Comparison of ENCODE assay signal across 8 cellular contexts in genomic region chr14:75279153-75279738, GRCh38. TPM values are rescaled to one million over a fixed set of nuclear protein-coding genes. Genes with fewer than 3 reads are reported as not detected.
DNase-seq lines count a peak whose midpoint lies in the region; ATAC-seq lines count a peak whose summit lies in the region.

No MANE protein-coding gene starts in this region.

- H3K4me1 ChIP-seq in HAP-1 = peaks cover 16% of the 10 kb centered on the region
- peaks cover 39% of the 10 kb centered on the region for H3K4me1 ChIP-seq in neuron (ENCODE audit: insufficient read depth, low read length)
- no peaks in the 10 kb centered on the region for H3K4me1 ChIP-seq in aorta (ENCODE audit: control insufficient read depth in 1 of 2, insufficient read depth in 2 of 2, low read length in 2 of 2)

- H3K36me3 ChIP-seq in HAP-1 (replicated peaks) (no peaks in the 10 kb centered on the region; the same call in none of the 2 replicates), neuron (ENCODE audit: insufficient read depth, low read length) (peaks cover 7% of the 10 kb centered on the region), aorta (ENCODE audit: control insufficient read depth in 1 of 2, insufficient read depth in 2 of 2, low read length in 1 of 2) (peaks cover 0 to 2% of the 10 kb centered on the region in 2 donors)

- in situ Hi-C loops in HAP-1 (cut with MboI; ENCODE audit: low sequenced_read_pairs) = no loop called here
- in situ Hi-C loops in ACHN (cut with HindIII; ENCODE audit: low pct_ligation_motif_present, low pct_unique_long_range_greater_than_20kb, low sequenced_read_pairs) = no loop called here

- intact Hi-C loops in aorta (cut with DNase I) = loop anchor here (2.0 to 5.0 kb wide), 2 partner anchors 16 to 97 kb away; no protein-coding TSS in a partner anchor

- H3K27ac ChIP-seq in aorta (ENCODE audit: low read depth in 1 of 2, low read length in 2 of 2) = peak overlapping the region; percentile 1 to 78

- H3K4me3 ChIP-seq in HAP-1 = peak overlapping the region; percentile 58
- H3K4me3 ChIP-seq in neuron (ENCODE audit: low read length) = peak overlapping the region; percentile 59
- H3K4me3 ChIP-seq in aorta (ENCODE audit: low read length in 2 of 2) = peak overlapping the region; percentile 14 to 50

- no peaks in the 10 kb centered on the region for H3K9me3 ChIP-seq in HAP-1
- H3K9me3 ChIP-seq in neuron (ENCODE audit: low read length) = no peaks in the 10 kb centered on the region
- H3K9me3 ChIP-seq in aorta (ENCODE audit: control insufficient read depth, low read length) = no peaks in the 10 kb centered on the region

- peak; percentile 8 for ATAC-seq in aorta (ENCODE audit: low FRiP score)

- 1% methylated on average over 38 of the region's 38 CpGs for WGBS in aorta, 2 donors

- H2AFZ ChIP-seq in neuron (ENCODE audit: low read depth, low read length) = peak overlapping the region; percentile 11

- DNase-seq in C1 segment of cervical spinal cord (lab: John Stamatoyannopoulos, UW) (peak in 11 of 14 donors; percentile 30 to 81 (median 74)), HAP-1 (ENCODE audit: low spot score in 2 of 2) (peak; percentile 24 to 68), OCI-M1 (lab: John Stamatoyannopoulos, UW) (peak; percentile 49), globus pallidus (ENCODE audit: low spot score) (peak; percentile 73), aorta (peak; percentile 88 to 90), ACHN (no peak)
- DNase-seq in activated naive CD4-positive, alpha-beta T cell treated with anti-CD3 and anti-CD28 coated beads, Interleukin-2, amount 50 U/mL, for 16 hours = peak; percentile 55

- H3K27me3 ChIP-seq in HAP-1 (ENCODE audit: low read depth) (no peaks in the 10 kb centered on the region), neuron (ENCODE audit: insufficient read depth, low read length) (no peaks in the 10 kb centered on the region), aorta (ENCODE audit: control insufficient read depth in 1 of 2, insufficient read depth in 2 of 2, low read length in 1 of 2) (peaks cover 0 to 2% of the 10 kb centered on the region in 2 donors)

RNA-seq across cellular contexts. Expression of gene FOS, which starts 0.6 kb away (rescaled TPM):
- total RNA-seq in aorta = 1,000 to 10,000 TPM in 1 of 2 donors, 100 to 1,000 TPM in 1; 129 to 2,160 TPM
- polyA plus RNA-seq in aorta = 100 to 1,000 TPM; 154 to 504 TPM
